Comparison of ENCODE assay signal across 28 cellular contexts in genomic region chr10:74289172-74289571, GRCh38.
DNase-seq lines count a peak whose midpoint lies in the region; ATAC-seq and TF ChIP-seq lines count a peak whose summit lies in the region.
"Had no signal": no experiment of that assay in that cellular context is flagged by ENCODE, and none has a peak within 500 bp of the region (broad histone marks: within the 10 kb centered on the region; RNA-seq: fewer than 3 reads in every experiment).

No MANE protein-coding gene starts in this region.

- no peak for TF ChIP-seq EP300 in esophagus muscularis mucosa (IDR thresholded peaks at IDR 0.05)

- peaks cover 15% of the 10 kb centered on the region for H3K9me3 ChIP-seq in left ventricle myocardium inferior (replicated peaks)
- no peaks in the 10 kb centered on the region for H3K9me3 ChIP-seq in esophagus muscularis mucosa
- no peaks in the 10 kb centered on the region for H3K9me3 ChIP-seq in vagina
- no peaks in the 10 kb centered on the region for H3K9me3 ChIP-seq in effector memory CD4-positive, alpha-beta T cell (ENCODE audit: control insufficient read depth, low read length)
- H3K9me3 ChIP-seq in OCI-LY7 (ENCODE audit: low read length), result 0 out of 2 replicates have a peak, but pooled peaks cover 5% of the 10 kb centered on the region
- H3K9me3 ChIP-seq: BE2C, gastrocnemius medialis, Peyer's patch, SJSA1, testis had no signal

- H3K27me3 ChIP-seq in left ventricle myocardium inferior (ENCODE audit: low read depth), result no peaks in the 10 kb centered on the region
- no peaks in the 10 kb centered on the region for H3K27me3 ChIP-seq in esophagus muscularis mucosa
- no peaks in the 10 kb centered on the region for H3K27me3 ChIP-seq in vagina
- no peaks in the 10 kb centered on the region for H3K27me3 ChIP-seq in effector memory CD4-positive, alpha-beta T cell (replicated peaks; ENCODE audit: control insufficient read depth, insufficient read depth, low read length, poor library complexity, severe bottlenecking)
- H3K27me3 ChIP-seq: BE2C, gastrocnemius medialis, Peyer's patch, SJSA1, testis had no signal

- CTCF ChIA-PET in OCI-LY7 (lab: Charles Lee; ENCODE audit: unreplicated experiment), result no interaction called here

- no peaks in the 10 kb centered on the region for H4K20me1 ChIP-seq in OCI-LY7 (ENCODE audit: insufficient read depth, low read length)

- peak overlapping the region in 8 of 10 donors; percentile 49 to 91 (median 70) for H3K27ac Mint-ChIP-seq in naive thymus-derived CD8-positive, alpha-beta T cell
- H3K27ac Mint-ChIP-seq: activated B cell treated with CpG ODN at 0.5 μM for 24 hours; activated naive CD4-positive, alpha-beta T cell treated with anti-CD3 and anti-CD28 coated beads for 36 hours had no signal

- H3K27ac ChIP-seq in left ventricle myocardium inferior (replicated peaks), result peak overlapping the region; percentile 65
- peak overlapping the region; percentile 66 to 74 (median 70) for H3K27ac ChIP-seq in esophagus muscularis mucosa (replicated peaks in 1 of 4)
- H3K27ac ChIP-seq in vagina, result peak overlapping the region; percentile 58
- no peak overlapping the region for H3K27ac ChIP-seq in effector memory CD4-positive, alpha-beta T cell (ENCODE audit: insufficient read depth, low read length, poor library complexity, severe bottlenecking)
- H3K27ac ChIP-seq in OCI-LY7 (ENCODE audit: low read depth, low read length, poor library complexity, severe bottlenecking), result no peak overlapping the region
- H3K27ac ChIP-seq: A549 had no signal

- H3K36me3 Mint-ChIP-seq in naive thymus-derived CD8-positive, alpha-beta T cell, result peaks cover 9 to 12% (median 9%) of the 10 kb centered on the region in 3 donors

- no TSS peak for BruUV-seq in OCI-LY7 (replicated peaks; lab: Mats Ljungman, UMichigan)

- H3K36me3 ChIP-seq in left ventricle myocardium inferior (no peaks in the 10 kb centered on the region), esophagus muscularis mucosa (no peaks in the 10 kb centered on the region), vagina (no peaks in the 10 kb centered on the region), OCI-LY7 (ENCODE audit: insufficient read depth, low read length) (no peaks in the 10 kb centered on the region)
- no peaks in the 10 kb centered on the region for H3K36me3 ChIP-seq in effector memory CD4-positive, alpha-beta T cell (ENCODE audit: control insufficient read depth, insufficient read depth, low read length)
- H3K36me3 ChIP-seq: BE2C, gastrocnemius medialis, lower lobe of right lung, Peyer's patch, SJSA1 had no signal

- no peak for DNase-seq in left ventricle myocardium inferior
- no peak for DNase-seq in cardiac septum (ENCODE audit: low spot score)
- DNase-seq in esophagus muscularis mucosa (ENCODE audit: extremely low spot score), result no peak
- DNase-seq in naive thymus-derived CD8-positive, alpha-beta T cell, result no peak
- no peak for DNase-seq in vagina (ENCODE audit: extremely low spot score in 2 of 2)
- no peak for DNase-seq in effector memory CD4-positive, alpha-beta T cell
- no peak for DNase-seq in OCI-LY7 (ENCODE audit: low spot score)
- DNase-seq in posterior cingulate gyrus, result no peak
- DNase-seq: activated B cell treated with CpG ODN at 0.5 μM for 24 hours; activated CD4-positive, alpha-beta T cell treated with anti-CD3 and anti-CD28 coated beads, Interleukin-2, amount 50 U/mL, for 48 hours; activated CD8-positive, alpha-beta memory T cell treated with anti-CD3 and anti-CD28 coated beads, Interleukin-2, amount 50 U/mL, for 4 hours; activated naive CD4-positive, alpha-beta T cell treated with anti-CD3 and anti-CD28 coated beads for 36 hours; amygdala; BE2C; cortex of kidney; gastrocnemius medialis; GDM1; KBM-7; lower lobe of right lung; NCI-H2029; NCI-H526; Peyer's patch; stimulated activated CD4-positive, alpha-beta T cell treated with anti-CD3 and anti-CD28 coated beads, Interleukin-4, amount 100 ng/mL, for 4 hours; testis had no signal

- no peaks in the 10 kb centered on the region for H3K9me2 ChIP-seq in OCI-LY7 (ENCODE audit: insufficient read depth, low read length)

- peak overlapping the region in 1 of 10 donors; percentile 71 for H3K4me3 Mint-ChIP-seq in naive thymus-derived CD8-positive, alpha-beta T cell
- H3K4me3 Mint-ChIP-seq: activated B cell treated with CpG ODN at 0.5 μM for 24 hours; activated naive CD4-positive, alpha-beta T cell treated with anti-CD3 and anti-CD28 coated beads for 36 hours; activated T-helper 1 cell treated with anti-CD3 and anti-CD28 coated beads, Interleukin-12 subunit alpha, Interleukin-12 subunit beta, Interleukin-2, Interleukin-4 antibody, amounts not matched to agents 30 ng/mL and 10 ng/mL and 1 ng/mL, durations not matched to agents 14 hours and 24 hours and 36 hours; stimulated activated memory B cell treated with anti-CD40 and anti-IgM and Interleukin-4, amounts not matched to agents 10 μg/mL and 1 μg/mL and 100 μg/mL, for 72 hours had no signal

- H3K4me2 ChIP-seq in OCI-LY7 (ENCODE audit: low read length), result no peak overlapping the region
- H3K4me2 ChIP-seq: A549 had no signal

- TF ChIP-seq CTCF in left ventricle myocardium inferior (IDR thresholded peaks at IDR 0.05; ENCODE audit: borderline replicate concordance) (no peak), esophagus muscularis mucosa (IDR thresholded peaks at IDR 0.05) (no peak), vagina (IDR thresholded peaks at IDR 0.05) (no peak), OCI-LY7 (conservative IDR thresholded peaks at IDR 0.05; ENCODE audit: low read length) (no peak)

- H3K4me1 ChIP-seq in left ventricle myocardium inferior, result peaks cover 41% of the 10 kb centered on the region
- H3K4me1 ChIP-seq in esophagus muscularis mucosa, result peaks cover 3 to 42% (median 26%) of the 10 kb centered on the region in 4 donors
- peaks cover 10% of the 10 kb centered on the region for H3K4me1 ChIP-seq in vagina
- no peaks in the 10 kb centered on the region for H3K4me1 ChIP-seq in effector memory CD4-positive, alpha-beta T cell (ENCODE audit: control insufficient read depth, insufficient read depth, low read length, poor library complexity, severe bottlenecking)
- no peaks in the 10 kb centered on the region for H3K4me1 ChIP-seq in OCI-LY7 (ENCODE audit: insufficient read depth, low read length, poor library complexity, severe bottlenecking)
- H3K4me1 ChIP-seq: BE2C, Peyer's patch, testis had no signal

- no peak for ATAC-seq in naive thymus-derived CD8-positive, alpha-beta T cell
- ATAC-seq: A549; gastrocnemius medialis; stimulated activated memory B cell treated with anti-CD40 and anti-IgM and Interleukin-4, amounts not matched to agents 10 μg/mL and 1 μg/mL and 100 μg/mL, for 72 hours had no signal

- no peak overlapping the region for H2AFZ ChIP-seq in OCI-LY7 (ENCODE audit: low read length)

- POLR2A ChIA-PET in naive thymus-derived CD8-positive, alpha-beta T cell (lab: Charles Lee), result interaction anchor here (0.5 kb wide), 1 partner anchor 765 kb away, joined by 3 read pairs; no protein-coding TSS in a partner anchor
- POLR2A ChIA-PET in OCI-LY7 (lab: Charles Lee), result interaction anchor here (0.6 to 1.8 kb wide), 2 partner anchors 10 to 32 kb away, joined by 3 to 7 read pairs; no protein-coding TSS in a partner anchor

- no peak overlapping the region for H3K4me3 ChIP-seq in left ventricle myocardium inferior
- no peak overlapping the region for H3K4me3 ChIP-seq in esophagus muscularis mucosa
- no peak overlapping the region for H3K4me3 ChIP-seq in vagina
- no peak overlapping the region for H3K4me3 ChIP-seq in effector memory CD4-positive, alpha-beta T cell (ENCODE audit: insufficient read depth, low read depth, low read length, poor library complexity, severe bottlenecking)
- H3K4me3 ChIP-seq in OCI-LY7 (ENCODE audit: low read depth, low read length, poor library complexity, severe bottlenecking), result no peak overlapping the region
- H3K4me3 ChIP-seq: A549, gastrocnemius medialis, lower lobe of right lung, Peyer's patch, SJSA1, testis had no signal

- H3K4me1 Mint-ChIP-seq in naive thymus-derived CD8-positive, alpha-beta T cell, result peaks cover 10 to 49% (median 15%) of the 10 kb centered on the region in 4 donors

- H3K79me2 ChIP-seq in OCI-LY7 (ENCODE audit: insufficient read depth, low read depth, low read length), result no peaks in the 10 kb centered on the region

- 65% methylated on average over 3 of the region's 3 CpGs for WGBS in esophagus muscularis mucosa

- peaks cover 0 to 11% (median 5%) of the 10 kb centered on the region in 9 donors for H3K9me3 Mint-ChIP-seq in naive thymus-derived CD8-positive, alpha-beta T cell

- TF ChIP-seq POLR2A in esophagus muscularis mucosa (IDR thresholded peaks at IDR 0.05; ENCODE audit: low read depth) (no peak), vagina (IDR thresholded peaks at IDR 0.05) (no peak)

- H3K27me3 Mint-ChIP-seq in naive thymus-derived CD8-positive, alpha-beta T cell, result no peaks in the 10 kb centered on the region
- H3K27me3 Mint-ChIP-seq: activated B cell treated with CpG ODN at 0.5 μM for 24 hours; stimulated activated memory B cell treated with anti-CD40 and anti-IgM and Interleukin-4, amounts not matched to agents 10 μg/mL and 1 μg/mL and 100 μg/mL, for 72 hours had no signal

- intact Hi-C loops in left ventricle myocardium inferior (cut with micrococcal nuclease) (no loop called here), cardiac septum (cut with DNase I) (no loop called here), esophagus muscularis mucosa (cut with DNase I) (no loop called here), vagina (cut with DNase I) (no loop called here), OCI-LY7 (cut with micrococcal nuclease; ENCODE audit: unreplicated experiment) (no loop called here), posterior cingulate gyrus (cut with DNase I) (no loop called here)

Comparison
In these comparisons a context has a peak if more than half of its experiments do, and no peak if none do; other contexts are left out.
1. H3K27ac ChIP-seq: peak in left ventricle myocardium inferior (single experiment), esophagus muscularis mucosa (4 of 4) and vagina (single experiment); none in effector memory CD4-positive, alpha-beta T cell (single experiment) and OCI-LY7 (single experiment).